6 cellular contexts compared by ENCODE assay signal in genomic region chr1:1325288-1326074, GRCh38. TPM values are rescaled to one million over a fixed set of nuclear protein-coding genes. Genes with fewer than 3 reads are reported as not detected.
A peak's percentile ranks its signal among the peaks of the same experiment; 100 is the strongest.
DNase-seq lines count a peak whose midpoint lies in the region; ATAC-seq and TF ChIP-seq lines count a peak whose summit lies in the region.

No MANE protein-coding gene starts in this region.

- H3K27ac ChIP-seq in upper lobe of right lung, result peak overlapping the region; percentile 91

- no peak for TF ChIP-seq CTCF in upper lobe of right lung (IDR thresholded peaks at IDR 0.05)

- H3K27me3 ChIP-seq in upper lobe of right lung, result no peaks in the 10 kb centered on the region

- H3K27ac Mint-ChIP-seq in activated T-cell treated with anti-CD3 and anti-CD28 coated beads, Interleukin-2, amount 50 U/mL, for 72 hours, result peak overlapping the region; percentile 72

- peak overlapping the region; percentile 80 to 85 for H3K4me3 Mint-ChIP-seq in activated T-cell treated with anti-CD3 and anti-CD28 coated beads, Interleukin-2, amount 50 U/mL, for 72 hours

- peaks cover 27% of the 10 kb centered on the region for H3K4me1 ChIP-seq in upper lobe of right lung

- H3K9me3 Mint-ChIP-seq in activated T-cell treated with anti-CD3 and anti-CD28 coated beads, Interleukin-2, amount 50 U/mL, for 72 hours, result peaks cover 0 to 1% of the 10 kb centered on the region in 2 donors

- H3K4me1 Mint-ChIP-seq in activated T-cell treated with anti-CD3 and anti-CD28 coated beads, Interleukin-2, amount 50 U/mL, for 72 hours (ENCODE audit: low read depth), result peaks cover 32% of the 10 kb centered on the region

- peaks cover 17% of the 10 kb centered on the region for H3K36me3 ChIP-seq in upper lobe of right lung

- no peak for DNase-seq in activated T-cell treated with anti-CD3 and anti-CD28 coated beads, Interleukin-2, amount 50 U/mL, for 72 hours
- no peak for DNase-seq in activated T-cell treated with anti-CD3 and anti-CD28 coated beads for 4 hours
- DNase-seq in left ventricle myocardium superior, result peak; percentile 86
- no peak for DNase-seq in upper lobe of right lung
- no peak for DNase-seq in activated CD4-positive, alpha-beta T cell treated with anti-CD3 and anti-CD28 coated beads, Interleukin-2, amount 50 U/mL, for 1 hour

- no peaks in the 10 kb centered on the region for H3K9me3 ChIP-seq in upper lobe of right lung

- peak overlapping the region; percentile 98 for H3K4me3 ChIP-seq in upper lobe of right lung

- ATAC-seq in activated T-cell treated with anti-CD3 and anti-CD28 coated beads, Interleukin-2, amount 50 U/mL, for 72 hours (replicated peaks in 1 of 2), result no peak
- no peak for ATAC-seq in left ventricle myocardium superior
- no peak for ATAC-seq in upper lobe of right lung
- ATAC-seq in GM21367 (IDR thresholded peaks at IDR 0.05; ENCODE audit: unreplicated experiment), result no peak

- no peaks in the 10 kb centered on the region for H3K27me3 Mint-ChIP-seq in activated T-cell treated with anti-CD3 and anti-CD28 coated beads, Interleukin-2, amount 50 U/mL, for 72 hours (ENCODE audit: low read depth)

- H3K36me3 Mint-ChIP-seq in activated T-cell treated with anti-CD3 and anti-CD28 coated beads, Interleukin-2, amount 50 U/mL, for 72 hours (ENCODE audit: insufficient read depth in 2 of 2), result peaks cover 3 to 5% of the 10 kb centered on the region in 2 donors

- intact Hi-C loops in left ventricle myocardium superior (cut with micrococcal nuclease) (no loop called here), upper lobe of right lung (cut with DNase I) (no loop called here)

RNA-seq across cellular contexts. Expression of gene CPTP, which starts 0.9 kb away (rescaled TPM):
- 10 to 100 TPM; 18.0 to 22.8 TPM for total RNA-seq in activated T-cell treated with anti-CD3 and anti-CD28 coated beads, Interleukin-2, amount 50 U/mL, for 72 hours
- 112 TPM for total RNA-seq in left ventricle myocardium superior
- 20.4 TPM for total RNA-seq in upper lobe of right lung

RNA-seq across cellular contexts. Expression of gene INTS11, which starts 1.0 kb away (rescaled TPM):
- 100 to 1,000 TPM; 108 to 131 TPM for total RNA-seq in activated T-cell treated with anti-CD3 and anti-CD28 coated beads, Interleukin-2, amount 50 U/mL, for 72 hours
- total RNA-seq in left ventricle myocardium superior (77.2 TPM), upper lobe of right lung (81.9 TPM)

RNA-seq across cellular contexts. Expression of gene TAS1R3, which starts 5.6 kb away (rescaled TPM):
- total RNA-seq in activated T-cell treated with anti-CD3 and anti-CD28 coated beads, Interleukin-2, amount 50 U/mL, for 72 hours, result under 1 TPM; 0.91 to 0.95 TPM
- total RNA-seq in left ventricle myocardium superior (0.57 TPM), upper lobe of right lung (0.32 TPM)

RNA-seq across cellular contexts. Expression of gene PUSL1, which starts 17.1 kb away (rescaled TPM):
- 10 to 100 TPM; 11.0 to 11.9 TPM for total RNA-seq in activated T-cell treated with anti-CD3 and anti-CD28 coated beads, Interleukin-2, amount 50 U/mL, for 72 hours
- 11.1 TPM for total RNA-seq in left ventricle myocardium superior
- total RNA-seq in upper lobe of right lung, result 14.2 TPM

RNA-seq across cellular contexts. Expression of gene ACAP3, which starts 17.8 kb away (rescaled TPM):
- 10 to 100 TPM; 28.6 to 37.9 TPM for total RNA-seq in activated T-cell treated with anti-CD3 and anti-CD28 coated beads, Interleukin-2, amount 50 U/mL, for 72 hours
- total RNA-seq in left ventricle myocardium superior (60.4 TPM), upper lobe of right lung (55.2 TPM)
